Comparison of ENCODE assay signal across 1 cellular context in the genomic region with DNA sequence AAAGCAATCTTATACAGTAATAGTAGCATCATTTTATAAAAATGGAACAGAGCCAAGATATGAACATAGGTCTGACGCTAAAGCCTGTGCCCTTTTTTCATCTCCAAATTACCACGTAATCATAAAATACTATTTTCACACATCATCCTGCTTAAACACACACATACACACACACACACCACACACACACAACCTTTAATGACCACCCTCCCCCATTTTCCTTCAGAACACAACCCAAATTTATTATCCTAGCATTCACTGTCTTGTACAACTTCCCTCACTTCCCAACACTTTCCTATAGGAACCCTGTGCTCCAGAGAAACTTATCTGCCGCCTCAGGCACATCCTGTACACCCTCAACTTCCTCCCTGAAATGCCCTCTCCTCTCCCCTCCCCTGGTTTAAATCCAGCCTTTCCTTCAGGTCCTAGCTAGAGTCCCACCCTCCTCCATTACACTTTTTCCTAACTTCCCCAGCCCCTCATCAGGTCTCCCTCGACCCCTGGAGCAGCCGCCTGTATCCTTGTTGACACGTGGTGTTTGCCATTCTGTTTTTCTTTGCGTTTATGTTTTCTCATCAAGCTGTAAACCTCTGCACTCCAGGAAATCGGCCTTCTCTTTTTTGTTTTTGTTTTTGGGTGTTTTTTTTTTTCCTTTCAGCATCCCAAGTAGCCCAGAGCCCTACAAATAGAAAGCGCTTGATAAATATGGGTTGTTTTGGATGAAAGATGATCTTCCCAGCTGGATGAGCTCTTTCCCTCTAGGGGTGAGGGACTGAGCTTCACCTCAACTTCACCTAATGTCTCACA.
TF ChIP-seq lines count a peak whose summit lies in the region.

No MANE protein-coding gene starts in this region.

TF ChIP-seq in HEK293, 187 proteins besides CTCF, POLR2A, EP300 and RAD21 (continued from another document):
- TF ChIP-seq TRIM28 (IDR thresholded peaks at IDR 0.05; ENCODE audit: borderline replicate concordance, low read length) (no peak), ZNF366 (tag by site-specific recombination; conservative IDR thresholded peaks at IDR 0.05) (no peak), ZNF335 (tag by site-specific recombination; conservative IDR thresholded peaks at IDR 0.05) (peak; percentile 51), ZNF214 (tag by site-specific recombination; IDR thresholded peaks at IDR 0.05; ENCODE audit: borderline replicate concordance) (no peak), ZNF473 (tag by site-specific recombination; IDR thresholded peaks at IDR 0.05) (no peak), ZNF174 (tag by site-specific recombination; IDR thresholded peaks at IDR 0.05) (no peak), WT1 (tag by site-specific recombination; IDR thresholded peaks at IDR 0.05) (no peak), ZNF629 (tag by site-specific recombination; IDR thresholded peaks at IDR 0.05) (no peak), ZBTB21 (tag by site-specific recombination; IDR thresholded peaks at IDR 0.05) (no peak), PRDM1 (tag by site-specific recombination; IDR thresholded peaks at IDR 0.05) (peak; percentile 56; the same call in 1 of the 2 replicates), KLF1 (tag by site-specific recombination; IDR thresholded peaks at IDR 0.05) (no peak), YY2 (tag by site-specific recombination; IDR thresholded peaks at IDR 0.05) (no peak), SP2 (tag by site-specific recombination; IDR thresholded peaks at IDR 0.05) (peak; percentile 34; the same call in 1 of the 2 replicates), ZNF792 (tag by site-specific recombination; IDR thresholded peaks at IDR 0.05) (no peak)
- TF ChIP-seq, protein P1, sequence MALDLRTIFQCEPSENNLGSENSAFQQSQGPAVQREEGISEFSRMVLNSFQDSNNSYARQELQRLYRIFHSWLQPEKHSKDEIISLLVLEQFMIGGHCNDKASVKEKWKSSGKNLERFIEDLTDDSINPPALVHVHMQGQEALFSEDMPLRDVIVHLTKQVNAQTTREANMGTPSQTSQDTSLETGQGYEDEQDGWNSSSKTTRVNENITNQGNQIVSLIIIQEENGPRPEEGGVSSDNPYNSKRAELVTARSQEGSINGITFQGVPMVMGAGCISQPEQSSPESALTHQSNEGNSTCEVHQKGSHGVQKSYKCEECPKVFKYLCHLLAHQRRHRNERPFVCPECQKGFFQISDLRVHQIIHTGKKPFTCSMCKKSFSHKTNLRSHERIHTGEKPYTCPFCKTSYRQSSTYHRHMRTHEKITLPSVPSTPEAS (tag by site-specific recombination; IDR thresholded peaks at IDR 0.05): peak; percentile 60
- TF ChIP-seq, protein P2, sequence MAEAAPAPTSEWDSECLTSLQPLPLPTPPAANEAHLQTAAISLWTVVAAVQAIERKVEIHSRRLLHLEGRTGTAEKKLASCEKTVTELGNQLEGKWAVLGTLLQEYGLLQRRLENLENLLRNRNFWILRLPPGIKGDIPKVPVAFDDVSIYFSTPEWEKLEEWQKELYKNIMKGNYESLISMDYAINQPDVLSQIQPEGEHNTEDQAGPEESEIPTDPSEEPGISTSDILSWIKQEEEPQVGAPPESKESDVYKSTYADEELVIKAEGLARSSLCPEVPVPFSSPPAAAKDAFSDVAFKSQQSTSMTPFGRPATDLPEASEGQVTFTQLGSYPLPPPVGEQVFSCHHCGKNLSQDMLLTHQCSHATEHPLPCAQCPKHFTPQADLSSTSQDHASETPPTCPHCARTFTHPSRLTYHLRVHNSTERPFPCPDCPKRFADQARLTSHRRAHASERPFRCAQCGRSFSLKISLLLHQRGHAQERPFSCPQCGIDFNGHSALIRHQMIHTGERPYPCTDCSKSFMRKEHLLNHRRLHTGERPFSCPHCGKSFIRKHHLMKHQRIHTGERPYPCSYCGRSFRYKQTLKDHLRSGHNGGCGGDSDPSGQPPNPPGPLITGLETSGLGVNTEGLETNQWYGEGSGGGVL (tag by site-specific recombination; IDR thresholded peaks at IDR 0.05): peak; percentile 59
- TF ChIP-seq, protein P3, sequence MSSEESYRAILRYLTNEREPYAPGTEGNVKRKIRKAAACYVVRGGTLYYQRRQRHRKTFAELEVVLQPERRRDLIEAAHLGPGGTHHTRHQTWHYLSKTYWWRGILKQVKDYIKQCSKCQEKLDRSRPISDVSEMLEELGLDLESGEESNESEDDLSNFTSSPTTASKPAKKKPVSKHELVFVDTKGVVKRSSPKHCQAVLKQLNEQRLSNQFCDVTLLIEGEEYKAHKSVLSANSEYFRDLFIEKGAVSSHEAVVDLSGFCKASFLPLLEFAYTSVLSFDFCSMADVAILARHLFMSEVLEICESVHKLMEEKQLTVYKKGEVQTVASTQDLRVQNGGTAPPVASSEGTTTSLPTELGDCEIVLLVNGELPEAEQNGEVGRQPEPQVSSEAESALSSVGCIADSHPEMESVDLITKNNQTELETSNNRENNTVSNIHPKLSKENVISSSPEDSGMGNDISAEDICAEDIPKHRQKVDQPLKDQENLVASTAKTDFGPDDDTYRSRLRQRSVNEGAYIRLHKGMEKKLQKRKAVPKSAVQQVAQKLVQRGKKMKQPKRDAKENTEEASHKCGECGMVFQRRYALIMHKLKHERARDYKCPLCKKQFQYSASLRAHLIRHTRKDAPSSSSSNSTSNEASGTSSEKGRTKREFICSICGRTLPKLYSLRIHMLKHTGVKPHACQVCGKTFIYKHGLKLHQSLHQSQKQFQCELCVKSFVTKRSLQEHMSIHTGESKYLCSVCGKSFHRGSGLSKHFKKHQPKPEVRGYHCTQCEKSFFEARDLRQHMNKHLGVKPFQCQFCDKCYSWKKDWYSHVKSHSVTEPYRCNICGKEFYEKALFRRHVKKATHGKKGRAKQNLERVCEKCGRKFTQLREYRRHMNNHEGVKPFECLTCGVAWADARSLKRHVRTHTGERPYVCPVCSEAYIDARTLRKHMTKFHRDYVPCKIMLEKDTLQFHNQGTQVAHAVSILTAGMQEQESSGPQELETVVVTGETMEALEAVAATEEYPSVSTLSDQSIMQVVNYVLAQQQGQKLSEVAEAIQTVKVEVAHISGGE (tag by site-specific recombination; conservative IDR thresholded peaks at IDR 0.05; ENCODE audit: low read depth): peak; percentile 47; the same call in 1 of the 2 replicates
- TF ChIP-seq, protein P4, sequence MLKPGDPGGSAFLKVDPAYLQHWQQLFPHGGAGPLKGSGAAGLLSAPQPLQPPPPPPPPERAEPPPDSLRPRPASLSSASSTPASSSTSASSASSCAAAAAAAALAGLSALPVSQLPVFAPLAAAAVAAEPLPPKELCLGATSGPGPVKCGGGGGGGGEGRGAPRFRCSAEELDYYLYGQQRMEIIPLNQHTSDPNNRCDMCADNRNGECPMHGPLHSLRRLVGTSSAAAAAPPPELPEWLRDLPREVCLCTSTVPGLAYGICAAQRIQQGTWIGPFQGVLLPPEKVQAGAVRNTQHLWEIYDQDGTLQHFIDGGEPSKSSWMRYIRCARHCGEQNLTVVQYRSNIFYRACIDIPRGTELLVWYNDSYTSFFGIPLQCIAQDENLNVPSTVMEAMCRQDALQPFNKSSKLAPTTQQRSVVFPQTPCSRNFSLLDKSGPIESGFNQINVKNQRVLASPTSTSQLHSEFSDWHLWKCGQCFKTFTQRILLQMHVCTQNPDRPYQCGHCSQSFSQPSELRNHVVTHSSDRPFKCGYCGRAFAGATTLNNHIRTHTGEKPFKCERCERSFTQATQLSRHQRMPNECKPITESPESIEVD (tag by site-specific recombination; IDR thresholded peaks at IDR 0.05): no peak
- TF ChIP-seq, protein P5, sequence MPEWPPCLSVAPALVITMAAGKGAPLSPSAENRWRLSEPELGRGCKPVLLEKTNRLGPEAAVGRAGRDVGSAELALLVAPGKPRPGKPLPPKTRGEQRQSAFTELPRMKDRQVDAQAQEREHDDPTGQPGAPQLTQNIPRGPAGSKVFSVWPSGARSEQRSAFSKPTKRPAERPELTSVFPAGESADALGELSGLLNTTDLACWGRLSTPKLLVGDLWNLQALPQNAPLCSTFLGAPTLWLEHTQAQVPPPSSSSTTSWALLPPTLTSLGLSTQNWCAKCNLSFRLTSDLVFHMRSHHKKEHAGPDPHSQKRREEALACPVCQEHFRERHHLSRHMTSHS (tag by site-specific recombination; IDR thresholded peaks at IDR 0.05): no peak
